1 cellular context compared by ENCODE assay signal in the genomic region with DNA sequence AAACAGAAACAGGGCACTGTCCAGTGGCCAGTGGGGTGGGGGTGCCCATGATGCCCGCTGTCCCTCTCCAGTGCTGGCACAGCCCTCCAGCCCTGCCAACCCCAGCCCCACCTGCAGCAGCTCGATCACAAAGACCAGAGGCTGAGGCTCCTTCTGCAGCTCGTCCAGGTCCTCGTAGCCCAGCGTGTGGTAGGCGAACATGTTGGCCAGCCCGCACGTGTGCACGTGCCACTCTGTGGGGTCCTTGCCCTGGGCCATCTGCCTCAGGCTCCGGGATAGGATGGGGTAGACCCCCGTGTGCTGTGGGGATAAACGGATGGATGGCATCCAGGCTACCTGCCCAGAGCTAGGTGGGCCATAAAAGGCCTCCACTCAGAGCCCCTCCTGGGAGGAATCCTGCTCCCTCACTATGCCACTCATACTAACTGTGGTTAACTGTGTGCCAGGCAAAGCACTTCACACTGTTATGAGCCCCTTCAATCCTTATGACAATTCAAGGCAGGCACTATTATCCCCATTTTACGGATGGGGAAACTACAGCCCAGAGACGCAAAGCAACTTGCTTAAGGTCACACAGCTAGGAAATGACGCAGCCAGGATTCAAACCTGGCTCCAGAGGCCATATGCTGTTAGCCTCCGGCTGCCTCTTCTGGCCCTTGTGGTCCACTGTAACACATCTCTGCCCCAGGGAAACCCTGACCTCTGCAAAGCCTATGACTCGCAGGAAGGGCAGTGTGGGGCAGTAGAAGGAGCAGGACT.
TF ChIP-seq lines count a peak whose summit lies in the region.

No MANE protein-coding gene starts in this region.

TF ChIP-seq in H1, 55 proteins besides CTCF, POLR2A, EP300 and RAD21:
- TF ChIP-seq SIRT6 (IDR thresholded peaks at IDR 0.05; ENCODE audit: low read length): no peak
- peak; percentile 71; the same call in 1 of the 2 replicates for TF ChIP-seq KDM1A (IDR thresholded peaks at IDR 0.05; ENCODE audit: borderline replicate concordance, low read length)
- TF ChIP-seq TAF7 (optimal IDR thresholded peaks at IDR 0.05; ENCODE audit: borderline replicate concordance, low read depth, low read length): no peak
- no peak for TF ChIP-seq GTF2F1 (IDR thresholded peaks at IDR 0.05; ENCODE audit: borderline replicate concordance, low read depth, low read length)
- TF ChIP-seq CBX8 (IDR thresholded peaks at IDR 0.05; ENCODE audit: borderline replicate concordance, low read depth, low read length): no peak
- TF ChIP-seq SRF (IDR thresholded peaks at IDR 0.05; ENCODE audit: low read depth, low read length): no peak
- no peak for TF ChIP-seq GABPA (IDR thresholded peaks at IDR 0.05; ENCODE audit: borderline replicate concordance, insufficient read depth, low read length)
- no peak for TF ChIP-seq CBX5 (IDR thresholded peaks at IDR 0.05; ENCODE audit: low read depth, low read length)
